In the genomic region with DNA sequence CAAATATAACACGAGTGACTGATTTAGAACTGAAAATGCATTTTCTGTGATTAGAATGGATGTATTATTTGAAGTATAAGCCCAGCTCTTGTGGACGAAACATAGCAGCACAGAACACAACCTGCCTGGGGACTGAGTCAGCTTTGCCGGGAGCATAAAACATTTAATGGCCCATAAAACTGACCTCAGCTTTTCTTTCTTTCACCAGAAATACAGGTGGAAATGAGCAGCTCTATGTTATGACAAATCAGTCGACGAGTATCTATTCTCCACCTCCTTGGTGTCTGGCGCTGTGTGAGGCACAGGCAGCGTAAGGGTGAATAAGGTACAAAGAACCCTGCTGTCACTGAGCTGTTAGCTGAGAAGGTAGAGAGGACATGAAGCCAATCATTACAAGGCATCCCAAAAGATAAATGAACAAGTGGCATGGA, we compare ENCODE assay signal across 1 cellular context.
TF ChIP-seq lines count a peak whose summit lies in the region.

No MANE protein-coding gene starts in this region.

TF ChIP-seq in IMR-90, 13 proteins besides CTCF, POLR2A, EP300 and RAD21:
- TF ChIP-seq, protein P1, sequence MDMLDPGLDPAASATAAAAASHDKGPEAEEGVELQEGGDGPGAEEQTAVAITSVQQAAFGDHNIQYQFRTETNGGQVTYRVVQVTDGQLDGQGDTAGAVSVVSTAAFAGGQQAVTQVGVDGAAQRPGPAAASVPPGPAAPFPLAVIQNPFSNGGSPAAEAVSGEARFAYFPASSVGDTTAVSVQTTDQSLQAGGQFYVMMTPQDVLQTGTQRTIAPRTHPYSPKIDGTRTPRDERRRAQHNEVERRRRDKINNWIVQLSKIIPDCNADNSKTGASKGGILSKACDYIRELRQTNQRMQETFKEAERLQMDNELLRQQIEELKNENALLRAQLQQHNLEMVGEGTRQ (IDR thresholded peaks at IDR 0.05; ENCODE audit: low read depth, low read length), result no peak
- no peak for TF ChIP-seq BHLHE40 (IDR thresholded peaks at IDR 0.05; ENCODE audit: low read depth, low read length)
- no peak for TF ChIP-seq RCOR1 (IDR thresholded peaks at IDR 0.05; ENCODE audit: insufficient replicate concordance, low read length)
TF ChIP-seq in IMR-90: peak in this region for 0.
